24 cellular contexts compared by ENCODE assay signal in the genomic region with DNA sequence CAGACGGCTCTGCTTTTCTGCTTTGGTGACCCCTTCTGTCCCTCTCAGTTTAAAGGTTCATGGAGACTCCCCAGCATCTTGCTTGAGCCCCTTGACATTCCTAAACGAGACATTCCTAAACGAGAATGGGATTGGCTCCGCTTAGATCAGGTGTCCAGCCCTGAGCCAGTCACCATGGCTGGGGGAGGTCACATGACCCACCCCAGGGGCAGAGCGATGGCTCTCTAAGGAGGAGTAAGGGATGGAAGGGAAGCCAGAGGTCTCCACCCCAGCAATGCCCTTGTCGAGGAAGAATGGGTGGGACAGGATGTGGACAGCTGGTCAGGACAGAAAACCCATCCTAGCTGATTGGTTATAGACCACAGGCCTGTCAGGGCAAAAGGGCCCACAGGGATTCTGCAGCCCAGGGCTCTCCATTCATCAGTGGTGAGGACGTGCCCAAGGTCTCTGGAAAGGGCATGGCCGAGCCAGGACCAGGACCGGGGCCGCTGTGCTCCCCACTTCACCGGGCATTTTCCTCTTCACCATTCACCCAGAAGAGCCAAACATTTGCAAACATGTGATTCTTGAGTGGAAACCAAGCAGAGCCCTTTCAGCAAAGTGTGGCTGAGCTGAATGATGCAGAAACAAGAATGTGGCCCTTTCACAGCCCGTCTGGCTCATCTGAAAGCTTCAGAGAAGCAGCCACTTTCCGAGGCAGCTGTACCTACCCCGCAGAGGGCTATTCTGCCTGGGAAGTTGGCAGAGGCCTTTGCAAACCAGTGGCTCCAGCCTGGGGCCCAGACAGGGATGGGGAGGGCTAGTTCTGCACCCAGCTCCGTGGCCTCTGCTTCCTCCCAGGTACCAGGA.
"Had no signal": no experiment of that assay in that cellular context is flagged by ENCODE, and none has a peak within 500 bp of the region (broad histone marks: within the 10 kb centered on the region; RNA-seq: fewer than 3 reads in every experiment).

No MANE protein-coding gene starts in this region.

- H3K4me3 Mint-ChIP-seq: activated CD4-positive, alpha-beta T cell treated with anti-CD3 and anti-CD28 coated beads, Interleukin-2, amount 10 ng/mL, durations not matched to agents 24 days and 14 days; activated CD8-positive, alpha-beta T cell treated with anti-CD3 and anti-CD28 coated beads for 36 hours; activated naive CD4-positive, alpha-beta T cell treated with anti-CD3 and anti-CD28 coated beads, Interleukin-2, amount 10 ng/mL, durations not matched to agents 7 days and 5 days; activated naive CD8-positive, alpha-beta T cell treated with anti-CD3 and anti-CD28 coated beads, Interleukin-2, amount 50 U/mL, for 24 hours; activated T-cell treated with anti-CD3 and anti-CD28 coated beads, Interleukin-2, amount 50 U/mL, for 24 hours; mesothelial cell of epicardium; neural crest cell; T-cell had no signal

- H3K27ac ChIP-seq: brain microvascular endothelial cell, colonic mucosa, gastrocnemius medialis, pancreas, sigmoid colon, tibial nerve had no signal

- H3K27ac Mint-ChIP-seq: activated CD4-positive, alpha-beta T cell treated with anti-CD3 and anti-CD28 coated beads, Interleukin-2, amount 10 ng/mL, durations not matched to agents 24 days and 14 days; activated CD8-positive, alpha-beta T cell treated with anti-CD3 and anti-CD28 coated beads for 36 hours; activated naive CD4-positive, alpha-beta T cell treated with anti-CD3 and anti-CD28 coated beads, Interleukin-2, amount 10 ng/mL, durations not matched to agents 7 days and 5 days; activated naive CD8-positive, alpha-beta T cell treated with anti-CD3 and anti-CD28 coated beads, Interleukin-2, amount 50 U/mL, for 24 hours; activated T-cell treated with anti-CD3 and anti-CD28 coated beads, Interleukin-2, amount 50 U/mL, for 24 hours; mesothelial cell of epicardium; T-cell had no signal

- H3K27me3 Mint-ChIP-seq: activated CD4-positive, alpha-beta T cell treated with anti-CD3 and anti-CD28 coated beads, Interleukin-2, amount 10 ng/mL, durations not matched to agents 24 days and 14 days; activated CD8-positive, alpha-beta T cell treated with anti-CD3 and anti-CD28 coated beads for 36 hours; activated naive CD4-positive, alpha-beta T cell treated with anti-CD3 and anti-CD28 coated beads, Interleukin-2, amount 10 ng/mL, durations not matched to agents 7 days and 5 days; activated naive CD8-positive, alpha-beta T cell treated with anti-CD3 and anti-CD28 coated beads, Interleukin-2, amount 50 U/mL, for 24 hours; activated T-cell treated with anti-CD3 and anti-CD28 coated beads, Interleukin-2, amount 50 U/mL, for 24 hours; T-cell had no signal

- FAIRE-seq: endometrium, keratinocyte, pancreas, urothelium cell line had no signal

- H3K36me3 Mint-ChIP-seq: activated naive CD4-positive, alpha-beta T cell treated with anti-CD3 and anti-CD28 coated beads, Interleukin-2, amount 10 ng/mL, durations not matched to agents 7 days and 5 days; mesothelial cell of epicardium; T-cell had no signal

- H3K9me3 ChIP-seq: colonic mucosa, gastrocnemius medialis, pancreas, sigmoid colon, tibial nerve had no signal

- H3K4me1 Mint-ChIP-seq: activated CD4-positive, alpha-beta T cell treated with anti-CD3 and anti-CD28 coated beads, Interleukin-2, amount 10 ng/mL, durations not matched to agents 24 days and 14 days; activated naive CD4-positive, alpha-beta T cell treated with anti-CD3 and anti-CD28 coated beads, Interleukin-2, amount 10 ng/mL, durations not matched to agents 7 days and 5 days; activated naive CD8-positive, alpha-beta T cell treated with anti-CD3 and anti-CD28 coated beads, Interleukin-2, amount 50 U/mL, for 24 hours; mesothelial cell of epicardium; neural crest cell; T-cell had no signal

- DNase-seq: activated CD4-positive, alpha-beta T cell treated with anti-CD3 and anti-CD28 coated beads, Interleukin-2, amount 10 ng/mL, durations not matched to agents 24 days and 14 days; activated CD4-positive, CD25-positive, alpha-beta regulatory T cell; activated CD8-positive, alpha-beta T cell treated with anti-CD3 and anti-CD28 coated beads for 36 hours; activated naive CD4-positive, alpha-beta T cell treated with anti-CD3 and anti-CD28 coated beads, Interleukin-2, amount 10 ng/mL, durations not matched to agents 7 days and 5 days; activated naive CD8-positive, alpha-beta T cell treated with anti-CD3 and anti-CD28 coated beads, Interleukin-2, amount 50 U/mL, for 24 hours; activated T-cell treated with anti-CD3 and anti-CD28 coated beads, Interleukin-2, amount 50 U/mL, for 24 hours; aorta; brain microvascular endothelial cell; central memory CD4-positive, alpha-beta T cell; colonic mucosa; erythroblast; gastrocnemius medialis; pancreas; sigmoid colon; stimulated activated naive CD4-positive, alpha-beta T cell; T-cell had no signal

- H3K36me3 ChIP-seq: brain microvascular endothelial cell, colonic mucosa, gastrocnemius medialis, pancreas, sigmoid colon, tibial nerve had no signal

- H3K27me3 ChIP-seq: colonic mucosa, gastrocnemius medialis, pancreas, sigmoid colon, tibial nerve had no signal

- ATAC-seq: activated CD8-positive, alpha-beta T cell treated with anti-CD3 and anti-CD28 coated beads for 36 hours; activated naive CD8-positive, alpha-beta T cell treated with anti-CD3 and anti-CD28 coated beads, Interleukin-2, amount 50 U/mL, for 24 hours; gastrocnemius medialis; left lobe of liver; pancreas; T-cell had no signal

- H3K9me3 Mint-ChIP-seq: activated CD4-positive, alpha-beta T cell treated with anti-CD3 and anti-CD28 coated beads, Interleukin-2, amount 10 ng/mL, durations not matched to agents 24 days and 14 days; activated CD8-positive, alpha-beta T cell treated with anti-CD3 and anti-CD28 coated beads for 36 hours; activated naive CD4-positive, alpha-beta T cell treated with anti-CD3 and anti-CD28 coated beads, Interleukin-2, amount 10 ng/mL, durations not matched to agents 7 days and 5 days; activated naive CD8-positive, alpha-beta T cell treated with anti-CD3 and anti-CD28 coated beads, Interleukin-2, amount 50 U/mL, for 24 hours; activated T-cell treated with anti-CD3 and anti-CD28 coated beads, Interleukin-2, amount 50 U/mL, for 24 hours; mesothelial cell of epicardium; neural crest cell; T-cell had no signal

- H3K4me3 ChIP-seq: colonic mucosa, gastrocnemius medialis, lung, pancreas, sigmoid colon, tibial nerve had no signal

- H3K4me1 ChIP-seq: colonic mucosa, pancreas, sigmoid colon, tibial nerve had no signal
